Comparison of ENCODE assay signal across 9 cellular contexts in genomic region chr20:54207053-54207742, GRCh38. TPM values are rescaled to one million over a fixed set of nuclear protein-coding genes. Genes with fewer than 3 reads are reported as not detected.
DNase-seq lines count a peak whose midpoint lies in the region; ATAC-seq and TF ChIP-seq lines count a peak whose summit lies in the region.
"Had no signal": no experiment of that assay in that cellular context is flagged by ENCODE, and none has a peak within 500 bp of the region (broad histone marks: within the 10 kb centered on the region; RNA-seq: fewer than 3 reads in every experiment).

No MANE protein-coding gene starts in this region.

- H3K27me3 ChIP-seq in H7 (ENCODE audit: control insufficient read depth, insufficient read depth, low read length) = no peaks in the 10 kb centered on the region
- no peaks in the 10 kb centered on the region for H3K27me3 ChIP-seq in hepatocyte

- H3K27ac Mint-ChIP-seq in stimulated activated effector memory CD8-positive, alpha-beta T cell treated with anti-CD3 and anti-CD28 coated beads, Interleukin-12 subunit alpha, Interleukin-12 subunit beta, amount 100 ng/mL, for 72 hours = peak overlapping the region; percentile 100

- peaks cover 4% of the 10 kb centered on the region for H3K4me1 ChIP-seq in hepatocyte (ENCODE audit: insufficient read depth)

- H3K4me1 Mint-ChIP-seq in stimulated activated effector memory CD8-positive, alpha-beta T cell treated with anti-CD3 and anti-CD28 coated beads, Interleukin-12 subunit alpha, Interleukin-12 subunit beta, amount 100 ng/mL, for 72 hours = peaks cover 38% of the 10 kb centered on the region

- peaks cover 6% of the 10 kb centered on the region for H3K36me3 Mint-ChIP-seq in stimulated activated effector memory CD8-positive, alpha-beta T cell treated with anti-CD3 and anti-CD28 coated beads, Interleukin-12 subunit alpha, Interleukin-12 subunit beta, amount 100 ng/mL, for 72 hours

- ATAC-seq in stimulated activated effector memory CD8-positive, alpha-beta T cell treated with anti-CD3 and anti-CD28 coated beads, Interleukin-12 subunit alpha, Interleukin-12 subunit beta, amount 100 ng/mL, for 72 hours = no peak
- ATAC-seq in GM21576 (IDR thresholded peaks at IDR 0.05; ENCODE audit: unreplicated experiment) = no peak

- no peaks in the 10 kb centered on the region for H4K20me1 ChIP-seq in hepatocyte (ENCODE audit: insufficient read depth, poor library complexity, severe bottlenecking)

- H3K4me3 Mint-ChIP-seq in stimulated activated effector memory CD8-positive, alpha-beta T cell treated with anti-CD3 and anti-CD28 coated beads, Interleukin-12 subunit alpha, Interleukin-12 subunit beta, amount 100 ng/mL, for 72 hours = peak overlapping the region; percentile 76

- H3K79me2 ChIP-seq in hepatocyte = peaks cover 41% of the 10 kb centered on the region

- peak overlapping the region; percentile 97 for H3K4me3 ChIP-seq in H7 (ENCODE audit: insufficient read depth, low read depth, low read length)
- H3K4me3 ChIP-seq in hepatocyte = no peak overlapping the region

- peak overlapping the region; percentile 99 for H3K27ac ChIP-seq in VCaP
- H3K27ac ChIP-seq in hepatocyte = no peak overlapping the region

- no peak overlapping the region for H2AFZ ChIP-seq in hepatocyte

- no peaks in the 10 kb centered on the region for H3K9me3 ChIP-seq in hepatocyte (ENCODE audit: low read depth)

- peaks cover 2% of the 10 kb centered on the region for H3K36me3 ChIP-seq in H7 (replicated peaks; ENCODE audit: control insufficient read depth, insufficient read depth, low read length)
- H3K36me3 ChIP-seq in hepatocyte (replicated peaks; ENCODE audit: insufficient read depth, low read depth) = no peaks in the 10 kb centered on the region

- TF ChIP-seq CTCF in VCaP (conservative IDR thresholded peaks at IDR 0.05) (no peak), hepatocyte (IDR thresholded peaks at IDR 0.05; ENCODE audit: poor library complexity) (no peak)

- 74% methylated on average over 7 of the region's 7 CpGs for WGBS in hepatocyte (ENCODE audit: low lambda C conversion rate, missing lambda C conversion rate)

- peak overlapping the region; percentile 86 for H3K4me2 ChIP-seq in hepatocyte

- DNase-seq in H7 (no peak), hepatocyte (ENCODE audit: low spot score) (no peak), DMS153 treated with DMSO at 0.1 percent for 48 hours (lab: John Stamatoyannopoulos, UW; ENCODE audit: unreplicated experiment) (no peak), EL (no peak), NCI-H2171 treated with DMSO at 0.1 percent for 48 hours (lab: John Stamatoyannopoulos, UW) (no peak)
- DNase-seq in stimulated activated effector memory CD8-positive, alpha-beta T cell treated with anti-CD3 and anti-CD28 coated beads, Interleukin-12 subunit alpha, Interleukin-12 subunit beta, amount 100 ng/mL, for 72 hours (ENCODE audit: low spot score in 2 of 2) = no peak

- H3K9me2 ChIP-seq in hepatocyte (replicated peaks; ENCODE audit: insufficient read depth) = no peaks in the 10 kb centered on the region

- H3K9me3 Mint-ChIP-seq in stimulated activated effector memory CD8-positive, alpha-beta T cell treated with anti-CD3 and anti-CD28 coated beads, Interleukin-12 subunit alpha, Interleukin-12 subunit beta, amount 100 ng/mL, for 72 hours = no peaks in the 10 kb centered on the region

RNA-seq across cellular contexts. Expression of gene PFDN4, which starts 0.7 kb away (rescaled TPM):
- total RNA-seq in H7 (2014; rRNA removed; shearing (Covaris generic)) = 64.5 and 111 TPM in 2 replicates
- total RNA-seq in hepatocyte = 102 and 121 TPM in 2 replicates
- polyA plus RNA-seq in hepatocyte = 40.0 and 45.2 TPM in 2 replicates

RNA-seq across cellular contexts. Expression of gene CYP24A1, which starts 33.4 kb away (rescaled TPM):
- 0.03 and 0.74 TPM in 2 replicates for total RNA-seq in H7 (2014; rRNA removed; shearing (Covaris generic))
- total RNA-seq in hepatocyte = 1.5 and 1.9 TPM in 2 replicates
- not detected in 2 replicates for polyA plus RNA-seq in hepatocyte
- total RNA-seq: SK-MEL-5 had no signal
